ENCODE assay signal across 10 cellular contexts in the genomic region with DNA sequence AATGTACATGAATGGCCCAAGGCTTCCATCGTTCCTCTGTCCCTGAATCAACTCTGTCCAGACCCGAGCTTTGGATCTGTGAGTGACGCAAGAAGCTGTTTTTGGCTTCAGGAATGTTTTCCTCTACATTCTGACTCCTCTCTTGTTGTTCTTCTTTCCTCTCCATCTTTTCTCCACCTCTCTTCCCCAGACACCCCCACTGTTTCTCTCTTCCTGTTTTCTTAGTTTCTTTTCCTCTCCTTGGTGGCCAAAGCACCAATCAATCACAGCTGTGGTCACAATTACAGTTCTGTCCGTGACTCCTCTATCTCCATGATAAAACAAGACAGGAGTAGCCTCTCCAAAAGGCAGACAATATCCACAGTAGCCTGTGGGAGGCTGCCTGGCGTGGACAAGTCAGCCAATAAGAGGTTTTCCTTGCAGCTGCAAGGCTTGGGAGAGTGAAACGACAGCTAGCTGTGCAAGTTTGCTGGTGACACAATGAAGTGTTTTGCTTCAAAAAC. TPM values are rescaled to one million over a fixed set of nuclear protein-coding genes. Genes with fewer than 3 reads are reported as not detected.
DNase-seq lines count a peak whose midpoint lies in the region; TF ChIP-seq lines count a peak whose summit lies in the region.
"Had no signal": no experiment of that assay in that cellular context is flagged by ENCODE, and none has a peak within 500 bp of the region (broad histone marks: within the 10 kb centered on the region; RNA-seq: fewer than 3 reads in every experiment).

No MANE protein-coding gene starts in this region.

- POLR2A ChIA-PET in BJ (lab: Charles Lee): interaction anchor here (0.6 to 0.8 kb wide), 2 partner anchors 201 to 321 kb away, joined by 3 to 5 read pairs; a partner anchor contains a TSS
- POLR2A ChIA-PET in activated CD4-positive, alpha-beta T cell treated with anti-CD3 and anti-CD28 coated beads, Interleukin-2, amount 10 ng/mL, durations not matched to agents 7 days and 5 days (lab: Charles Lee): no interaction called here

- H3K4me2 ChIP-seq in osteoblast (ENCODE audit: insufficient read depth, low read length): peak overlapping the region; percentile 77

- H3K9me3 Mint-ChIP-seq in activated CD4-positive, alpha-beta T cell treated with anti-CD3 and anti-CD28 coated beads, Interleukin-2, amount 10 ng/mL, durations not matched to agents 7 days and 5 days: no peaks in the 10 kb centered on the region
- no peaks in the 10 kb centered on the region for H3K9me3 Mint-ChIP-seq in activated T-helper 2 cell treated with anti-CD3 and anti-CD28 coated beads, Interferon-gamma antibody, Interleukin-2, Interleukin-4, amounts not matched to agents 10 μg/mL and 5 μg/mL and 100 μg/mL, durations not matched to agents 14 hours and 24 hours and 36 hours
- H3K9me3 Mint-ChIP-seq in activated naive CD8-positive, alpha-beta T cell treated with anti-CD3 and anti-CD28 coated beads for 36 hours: no peaks in the 10 kb centered on the region

- H3K4me3 Mint-ChIP-seq in activated CD4-positive, alpha-beta T cell treated with anti-CD3 and anti-CD28 coated beads, Interleukin-2, amount 10 ng/mL, durations not matched to agents 7 days and 5 days: no peak overlapping the region
- no peak overlapping the region for H3K4me3 Mint-ChIP-seq in activated T-helper 2 cell treated with anti-CD3 and anti-CD28 coated beads, Interferon-gamma antibody, Interleukin-2, Interleukin-4, amounts not matched to agents 10 μg/mL and 5 μg/mL and 100 μg/mL, durations not matched to agents 14 hours and 24 hours and 36 hours (ENCODE audit: low read depth)
- H3K4me3 Mint-ChIP-seq in activated naive CD8-positive, alpha-beta T cell treated with anti-CD3 and anti-CD28 coated beads for 36 hours: no peak overlapping the region

- no peaks in the 10 kb centered on the region for H3K4me1 Mint-ChIP-seq in activated CD4-positive, alpha-beta T cell treated with anti-CD3 and anti-CD28 coated beads, Interleukin-2, amount 10 ng/mL, durations not matched to agents 7 days and 5 days
- no peaks in the 10 kb centered on the region for H3K4me1 Mint-ChIP-seq in activated T-helper 2 cell treated with anti-CD3 and anti-CD28 coated beads, Interferon-gamma antibody, Interleukin-2, Interleukin-4, amounts not matched to agents 10 μg/mL and 5 μg/mL and 100 μg/mL, durations not matched to agents 14 hours and 24 hours and 36 hours (ENCODE audit: low read depth)
- no peaks in the 10 kb centered on the region for H3K4me1 Mint-ChIP-seq in activated naive CD8-positive, alpha-beta T cell treated with anti-CD3 and anti-CD28 coated beads for 36 hours

- H3K27me3 ChIP-seq in BJ (ENCODE audit: control insufficient read depth, insufficient read depth, low read length) (no peaks in the 10 kb centered on the region), NT2/D1 (ENCODE audit: insufficient read depth, insufficient read length) (no peaks in the 10 kb centered on the region), osteoblast (ENCODE audit: insufficient read depth, low read length) (no peaks in the 10 kb centered on the region)

- H2AFZ ChIP-seq in osteoblast (ENCODE audit: low read length): peak overlapping the region; percentile 80

- peaks cover 11% of the 10 kb centered on the region for H3K27me3 Mint-ChIP-seq in activated CD4-positive, alpha-beta T cell treated with anti-CD3 and anti-CD28 coated beads, Interleukin-2, amount 10 ng/mL, durations not matched to agents 7 days and 5 days
- H3K27me3 Mint-ChIP-seq in activated T-helper 2 cell treated with anti-CD3 and anti-CD28 coated beads, Interferon-gamma antibody, Interleukin-2, Interleukin-4, amounts not matched to agents 10 μg/mL and 5 μg/mL and 100 μg/mL, durations not matched to agents 14 hours and 24 hours and 36 hours (ENCODE audit: low read depth): peaks cover 29% of the 10 kb centered on the region
- peaks cover 11% of the 10 kb centered on the region for H3K27me3 Mint-ChIP-seq in activated naive CD8-positive, alpha-beta T cell treated with anti-CD3 and anti-CD28 coated beads for 36 hours

- no peak overlapping the region for H3K27ac Mint-ChIP-seq in activated CD4-positive, alpha-beta T cell treated with anti-CD3 and anti-CD28 coated beads, Interleukin-2, amount 10 ng/mL, durations not matched to agents 7 days and 5 days
- H3K27ac Mint-ChIP-seq in activated T-helper 2 cell treated with anti-CD3 and anti-CD28 coated beads, Interferon-gamma antibody, Interleukin-2, Interleukin-4, amounts not matched to agents 10 μg/mL and 5 μg/mL and 100 μg/mL, durations not matched to agents 14 hours and 24 hours and 36 hours: no peak overlapping the region
- H3K27ac Mint-ChIP-seq in activated naive CD8-positive, alpha-beta T cell treated with anti-CD3 and anti-CD28 coated beads for 36 hours: no peak overlapping the region

- H4K20me1 ChIP-seq in osteoblast (ENCODE audit: insufficient read depth, low read length): no peaks in the 10 kb centered on the region

- H3K36me3 Mint-ChIP-seq in activated CD4-positive, alpha-beta T cell treated with anti-CD3 and anti-CD28 coated beads, Interleukin-2, amount 10 ng/mL, durations not matched to agents 7 days and 5 days (ENCODE audit: low read depth): no peaks in the 10 kb centered on the region
- H3K36me3 Mint-ChIP-seq in activated T-helper 2 cell treated with anti-CD3 and anti-CD28 coated beads, Interferon-gamma antibody, Interleukin-2, Interleukin-4, amounts not matched to agents 10 μg/mL and 5 μg/mL and 100 μg/mL, durations not matched to agents 14 hours and 24 hours and 36 hours (ENCODE audit: low read depth): no peaks in the 10 kb centered on the region
- H3K36me3 Mint-ChIP-seq in activated naive CD8-positive, alpha-beta T cell treated with anti-CD3 and anti-CD28 coated beads for 36 hours: no peaks in the 10 kb centered on the region

- intact Hi-C loops in activated T-helper 2 cell treated with anti-CD3 and anti-CD28 coated beads, Interferon-gamma antibody, Interleukin-2, Interleukin-4, amounts not matched to agents 10 μg/mL and 5 μg/mL and 100 μg/mL, durations not matched to agents 14 hours and 24 hours and 36 hours (cut with micrococcal nuclease): no loop called here

- DNase-seq in BJ (ENCODE audit: low read depth) (no peak), NT2/D1 (ENCODE audit: low read depth, low spot score) (peak; percentile 16), fibroblast of the conjunctiva (ENCODE audit: low read depth) (peak; percentile 67), osteoblast (ENCODE audit: insufficient read length, low spot score, missing footprints) (peak; percentile 49), H4 (ENCODE audit: low spot score) (no peak)
- DNase-seq in activated CD4-positive, alpha-beta T cell treated with anti-CD3 and anti-CD28 coated beads, Interleukin-2, amount 10 ng/mL, durations not matched to agents 7 days and 5 days: no peak
- DNase-seq in activated T-helper 2 cell treated with anti-CD3 and anti-CD28 coated beads, Interferon-gamma antibody, Interleukin-2, Interleukin-4, amounts not matched to agents 10 μg/mL and 5 μg/mL and 100 μg/mL, durations not matched to agents 14 hours and 24 hours and 36 hours (ENCODE audit: low spot score): no peak
- no peak for DNase-seq in activated naive CD8-positive, alpha-beta T cell treated with anti-CD3 and anti-CD28 coated beads for 36 hours

- H3K36me3 ChIP-seq in BJ (ENCODE audit: control insufficient read depth, insufficient read depth, low read length) (no peaks in the 10 kb centered on the region), NT2/D1 (ENCODE audit: insufficient read depth, insufficient read length, low read length) (no peaks in the 10 kb centered on the region), osteoblast (ENCODE audit: insufficient read depth, low read length) (no peaks in the 10 kb centered on the region)

- H3K27ac ChIP-seq in osteoblast (ENCODE audit: low read depth, low read length): peak overlapping the region; percentile 93
- H3K27ac ChIP-seq: epithelial cell of prostate had no signal

- H3K9ac ChIP-seq in NT2/D1 (ENCODE audit: insufficient read length, low read depth): no peak overlapping the region

- H3K9me3 ChIP-seq in NT2/D1 (ENCODE audit: insufficient read depth, low read length): no peaks in the 10 kb centered on the region
- no peaks in the 10 kb centered on the region for H3K9me3 ChIP-seq in osteoblast (ENCODE audit: low read depth, low read length)

- peak; percentile 20; the same call in 1 of the 2 replicates for TF ChIP-seq CTCF in BJ (IDR thresholded peaks at IDR 0.05; ENCODE audit: insufficient read depth, low read depth, low read length)
- TF ChIP-seq CTCF in osteoblast (IDR thresholded peaks at IDR 0.05; ENCODE audit: extremely low read depth, low read depth, low read length): no peak

- H3K4me3 ChIP-seq in BJ (ENCODE audit: low read depth, low read length) (0 out of 2 replicates have a peak overlapping the region, but pooled peaks have one; percentile 12), NT2/D1 (ENCODE audit: insufficient read length, low read depth) (no peak overlapping the region), osteoblast (ENCODE audit: insufficient read depth, low read length) (peak overlapping the region; percentile 60)

- no peaks in the 10 kb centered on the region for H3K79me2 ChIP-seq in osteoblast (ENCODE audit: insufficient read depth, low read length)

- CTCF ChIA-PET in BJ (lab: Yijun Ruan, JAX): interaction anchor here (1.2 to 1.5 kb wide), 4 partner anchors 9 to 503 kb away, joined by 3 to 4 read pairs (median 3); no protein-coding TSS in a partner anchor
- CTCF ChIA-PET in activated CD4-positive, alpha-beta T cell treated with anti-CD3 and anti-CD28 coated beads, Interleukin-2, amount 10 ng/mL, durations not matched to agents 7 days and 5 days (lab: Charles Lee): interaction anchor here (0.5 to 0.6 kb wide), 2 partner anchors 91 to 801 kb away, joined by 3 to 7 read pairs; no protein-coding TSS in a partner anchor

- H3K4me1 ChIP-seq in NT2/D1 (ENCODE audit: insufficient read depth, insufficient read length) (no peaks in the 10 kb centered on the region), osteoblast (ENCODE audit: insufficient read depth, low read length) (peaks cover 48% of the 10 kb centered on the region)

RNA-seq across cellular contexts. Expression of a gene that starts 4.9 kb away (rescaled TPM):
- not detected in 2 replicates for polyA plus RNA-seq in BJ (2011; rRNA removed)
- not detected in 2 replicates for polyA minus RNA-seq in BJ (2011; rRNA and poly(A)+ RNA removed)
- total RNA-seq in osteoblast: not detected in 2 replicates
- total RNA-seq in activated CD4-positive, alpha-beta T cell treated with anti-CD3 and anti-CD28 coated beads, Interleukin-2, amount 10 ng/mL, durations not matched to agents 7 days and 5 days: not detected
- 0.09 TPM in 1 of 2 replicates, not detected in the other for total RNA-seq in activated T-helper 2 cell treated with anti-CD3 and anti-CD28 coated beads, Interferon-gamma antibody, Interleukin-2, Interleukin-4, amounts not matched to agents 10 μg/mL and 5 μg/mL and 100 μg/mL, durations not matched to agents 14 hours and 24 hours and 36 hours
- not detected in 2 replicates for total RNA-seq in H4 (2014; rRNA removed; shearing (Covaris generic))
- total RNA-seq in activated naive CD8-positive, alpha-beta T cell treated with anti-CD3 and anti-CD28 coated beads for 36 hours: not detected
- polyA plus RNA-seq: thymus had no signal

RNA-seq across cellular contexts. Expression of a gene that starts 28.0 kb away (rescaled TPM):
- 6.4 and 10.5 TPM in 2 replicates for polyA plus RNA-seq in BJ (2011; rRNA removed)
- polyA minus RNA-seq in BJ (2011; rRNA and poly(A)+ RNA removed): 12.8 and 13.2 TPM in 2 replicates
- 18.1 and 29.5 TPM in 2 replicates for total RNA-seq in osteoblast
- under 1 TPM; 0.50 to 0.94 TPM for total RNA-seq in activated CD4-positive, alpha-beta T cell treated with anti-CD3 and anti-CD28 coated beads, Interleukin-2, amount 10 ng/mL, durations not matched to agents 7 days and 5 days
- 1.0 and 1.1 TPM in 2 replicates for total RNA-seq in activated T-helper 2 cell treated with anti-CD3 and anti-CD28 coated beads, Interferon-gamma antibody, Interleukin-2, Interleukin-4, amounts not matched to agents 10 μg/mL and 5 μg/mL and 100 μg/mL, durations not matched to agents 14 hours and 24 hours and 36 hours
- total RNA-seq in H4 (2014; rRNA removed; shearing (Covaris generic)): 14.4 and 19.0 TPM in 2 replicates
- total RNA-seq in activated naive CD8-positive, alpha-beta T cell treated with anti-CD3 and anti-CD28 coated beads for 36 hours: under 1 TPM; 0.18 to 0.52 TPM

Comparison
In these comparisons a context has a peak if more than half of its experiments do, and no peak if none do; other contexts are left out.
1. DNase-seq: peak in NT2/D1 (single experiment), fibroblast of the conjunctiva (single experiment) and osteoblast (single experiment); none in BJ (single experiment), activated CD4-positive, alpha-beta T cell treated with anti-CD3 and anti-CD28 coated beads, Interleukin-2, amount 10 ng/mL, durations not matched to agents 7 days and 5 days (single experiment), activated T-helper 2 cell treated with anti-CD3 and anti-CD28 coated beads, Interferon-gamma antibody, Interleukin-2, Interleukin-4, amounts not matched to agents 10 μg/mL and 5 μg/mL and 100 μg/mL, durations not matched to agents 14 hours and 24 hours and 36 hours (single experiment), H4 (single experiment) and activated naive CD8-positive, alpha-beta T cell treated with anti-CD3 and anti-CD28 coated beads for 36 hours (single experiment).